10 cellular contexts compared by ENCODE assay signal in the genomic region with DNA sequence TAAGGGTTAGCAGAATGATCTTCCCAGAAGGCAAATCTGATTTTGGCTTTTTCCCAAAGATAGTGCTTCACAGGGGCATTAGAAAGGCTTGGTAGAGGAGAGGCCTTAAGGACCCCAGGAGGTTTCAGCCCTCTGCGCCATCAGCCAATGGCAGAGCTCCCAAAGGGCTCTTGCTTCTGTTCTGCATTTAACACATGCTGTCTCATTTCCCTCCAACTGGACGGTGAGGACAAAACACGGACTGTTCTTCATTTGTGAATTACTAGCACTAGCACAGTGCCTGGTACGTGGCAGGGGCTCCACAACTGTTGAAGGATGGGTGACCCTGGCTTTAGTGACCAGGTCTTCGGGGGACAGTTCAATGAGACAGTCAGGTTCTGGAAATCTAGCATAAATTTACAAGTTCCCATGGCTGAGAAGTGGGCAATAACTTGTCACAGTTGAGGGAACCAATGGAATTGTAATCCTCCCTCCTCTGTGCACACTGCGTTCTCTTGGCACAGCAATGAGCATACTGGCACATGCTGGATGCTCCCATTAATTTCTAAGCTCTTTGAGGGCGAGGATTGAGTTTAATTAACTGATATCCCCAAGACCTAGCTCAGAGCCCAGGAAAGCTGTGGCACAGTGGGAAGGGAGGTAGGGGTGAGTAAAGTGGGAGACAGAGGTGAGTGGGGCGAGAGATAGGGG.
"Had no signal": no experiment of that assay in that cellular context is flagged by ENCODE, and none has a peak within 500 bp of the region (broad histone marks: within the 10 kb centered on the region; RNA-seq: fewer than 3 reads in every experiment).

No MANE protein-coding gene starts in this region.

- H3K4me3 ChIP-seq: heart left ventricle, tibial nerve, vagina had no signal

- H3K27me3 ChIP-seq: heart left ventricle, tibial nerve, vagina had no signal

- H3K27ac ChIP-seq: epithelial cell of prostate, tibial nerve had no signal

- DNase-seq: activated naive CD4-positive, alpha-beta T cell treated with Interleukin-2 at 50 U/mL for 16 hours; activated T-cell treated with anti-CD3 and anti-CD28 coated beads for 4 hours; heart left ventricle; immature natural killer cell; stimulated activated CD4-positive, alpha-beta T cell treated with anti-CD3 and anti-CD28 coated beads, Interleukin-12 subunit alpha, Interleukin-12 subunit beta, amount 100 ng/mL, for 4 hours; stimulated activated CD4-positive, alpha-beta T cell treated with anti-CD3 and anti-CD28 coated beads, Interleukin-2, amount 100 ng/mL, for 24 hours had no signal

- H3K4me1 ChIP-seq: tibial nerve had no signal

- ATAC-seq: stimulated activated effector memory CD8-positive, alpha-beta T cell treated with anti-CD3 and anti-CD28 coated beads, Interleukin-12 subunit alpha, Interleukin-12 subunit beta, amount 100 ng/mL, for 72 hours had no signal

- H3K9me3 ChIP-seq: heart left ventricle, tibial nerve, vagina had no signal
